30 cellular contexts compared by ENCODE assay signal in genomic region chr9:84154320-84154719, GRCh38.
DNase-seq lines count a peak whose midpoint lies in the region; ATAC-seq and TF ChIP-seq lines count a peak whose summit lies in the region.
"Had no signal": no experiment of that assay in that cellular context is flagged by ENCODE, and none has a peak within 500 bp of the region (broad histone marks: within the 10 kb centered on the region; RNA-seq: fewer than 3 reads in every experiment).

No MANE protein-coding gene starts in this region.

- no peaks in the 10 kb centered on the region for H3K36me3 Mint-ChIP-seq in HFFc6 (ENCODE audit: low read depth)
- H3K36me3 Mint-ChIP-seq in naive thymus-derived CD8-positive, alpha-beta T cell = no peaks in the 10 kb centered on the region
- H3K36me3 Mint-ChIP-seq: immature natural killer cell, mesothelial cell of epicardium, natural killer cell, T-cell had no signal

- H3K4me1 Mint-ChIP-seq in HFFc6 (ENCODE audit: low read depth) = peaks cover 42% of the 10 kb centered on the region
- H3K4me1 Mint-ChIP-seq in naive thymus-derived CD8-positive, alpha-beta T cell = no peaks in the 10 kb centered on the region
- H3K4me1 Mint-ChIP-seq: immature natural killer cell, mesothelial cell of epicardium, natural killer cell, T-cell had no signal

- ATAC-seq in naive thymus-derived CD8-positive, alpha-beta T cell = no peak
- ATAC-seq: activated CD8-positive, alpha-beta T cell treated with anti-CD3 and anti-CD28 coated beads, Interleukin-2, amount 10 ng/mL, durations not matched to agents 7 days and 5 days; heart right ventricle; K562; natural killer cell; T-cell had no signal

- H3K9me3 Mint-ChIP-seq in HFFc6 = no peaks in the 10 kb centered on the region
- H3K9me3 Mint-ChIP-seq in naive thymus-derived CD8-positive, alpha-beta T cell = no peaks in the 10 kb centered on the region
- H3K9me3 Mint-ChIP-seq: immature natural killer cell, natural killer cell, T-cell had no signal

- no peak for TF ChIP-seq EP300 in ovary (IDR thresholded peaks at IDR 0.05)
- TF ChIP-seq EP300 in esophagus muscularis mucosa (IDR thresholded peaks at IDR 0.05) = no peak

- H3K27me3 ChIP-seq in ovary = no peaks in the 10 kb centered on the region
- H3K27me3 ChIP-seq in esophagus muscularis mucosa = no peaks in the 10 kb centered on the region
- H3K27me3 ChIP-seq: brain microvascular endothelial cell, colonic mucosa, heart right ventricle, SJSA1, vagina had no signal

- H3K27ac ChIP-seq in ovary (no peak overlapping the region), esophagus muscularis mucosa (replicated peaks in 1 of 4) (no peak overlapping the region)
- H3K27ac ChIP-seq: brain microvascular endothelial cell, C4-2B, colonic mucosa, heart right ventricle, left ventricle myocardium inferior, SJSA1, vagina had no signal

- 85 to 90% (median 86%) methylated on average over 3 of the region's 3 CpGs for WGBS in ovary, 3 donors
- whole genome bisulfite sequencing in esophagus muscularis mucosa = 97% methylated on average over 3 of the region's 3 CpGs

- H3K36me3 ChIP-seq in ovary (no peaks in the 10 kb centered on the region), esophagus muscularis mucosa (no peaks in the 10 kb centered on the region)
- H3K36me3 ChIP-seq: brain microvascular endothelial cell, colonic mucosa, heart right ventricle, left ventricle myocardium inferior, SJSA1, vagina had no signal

- peak overlapping the region; percentile 14; the same call in 1 of the 2 replicates for H3K4me3 Mint-ChIP-seq in HFFc6
- no peak overlapping the region for H3K4me3 Mint-ChIP-seq in naive thymus-derived CD8-positive, alpha-beta T cell
- H3K4me3 Mint-ChIP-seq: activated CD8-positive, alpha-beta T cell treated with anti-CD3 and anti-CD28 coated beads, Interleukin-2, amount 10 ng/mL, durations not matched to agents 7 days and 5 days; immature natural killer cell; mesothelial cell of epicardium; natural killer cell; T-cell had no signal

- TF ChIP-seq CTCF in HFFc6 (IDR thresholded peaks at IDR 0.05) (no peak), cardiac fibroblast (IDR thresholded peaks at IDR 0.05; ENCODE audit: low read depth, low read length) (no peak), ovary (IDR thresholded peaks at IDR 0.05) (no peak), esophagus muscularis mucosa (IDR thresholded peaks at IDR 0.05) (no peak)

- H3K4me1 ChIP-seq in ovary (ENCODE audit: insufficient read depth) (no peaks in the 10 kb centered on the region), esophagus muscularis mucosa (no peaks in the 10 kb centered on the region)
- H3K4me1 ChIP-seq: colonic mucosa, left ventricle myocardium inferior, SJSA1, vagina had no signal

- POLR2A ChIA-PET in naive thymus-derived CD8-positive, alpha-beta T cell (lab: Charles Lee) = no interaction called here

- H3K27me3 Mint-ChIP-seq in HFFc6 (ENCODE audit: insufficient read depth) = no peaks in the 10 kb centered on the region; the same call in 1 of the 2 replicates
- peaks cover 2 to 8% (median 5%) of the 10 kb centered on the region in 5 donors for H3K27me3 Mint-ChIP-seq in naive thymus-derived CD8-positive, alpha-beta T cell

- peak overlapping the region; percentile 52 for H3K27ac Mint-ChIP-seq in HFFc6
- H3K27ac Mint-ChIP-seq in naive thymus-derived CD8-positive, alpha-beta T cell = no peak overlapping the region
- H3K27ac Mint-ChIP-seq: activated CD8-positive, alpha-beta T cell treated with anti-CD3 and anti-CD28 coated beads, Interleukin-2, amount 10 ng/mL, durations not matched to agents 7 days and 5 days; immature natural killer cell; mesothelial cell of epicardium; natural killer cell; T-cell had no signal

- H3K9me3 ChIP-seq in ovary = no peaks in the 10 kb centered on the region
- H3K9me3 ChIP-seq in esophagus muscularis mucosa = no peaks in the 10 kb centered on the region
- H3K9me3 ChIP-seq: colonic mucosa, heart right ventricle, left ventricle myocardium inferior, SJSA1, vagina had no signal

- no peak for TF ChIP-seq POLR2A in ovary (IDR thresholded peaks at IDR 0.05)
- no peak for TF ChIP-seq POLR2A in esophagus muscularis mucosa (IDR thresholded peaks at IDR 0.05; ENCODE audit: low read depth)

- intact Hi-C loops in ovary (cut with DNase I) = no loop called here
- intact Hi-C loops in esophagus muscularis mucosa (cut with DNase I) = no loop called here

- DNase-seq in AG08395 (ENCODE audit: low spot score) (peak; percentile 68), HFFc6 (peak; percentile 42), cardiac fibroblast (ENCODE audit: low read depth in 2 of 2) (peak; percentile 64 to 67), hepatic stellate cell (ENCODE audit: low spot score) (peak; percentile 22), ovary (no peak), hippocampal formation (lab: John Stamatoyannopoulos, UW) (no peak), esophagus muscularis mucosa (ENCODE audit: extremely low spot score) (no peak)
- DNase-seq in naive thymus-derived CD8-positive, alpha-beta T cell = no peak
- DNase-seq: activated CD4-positive, CD25-positive, alpha-beta regulatory T cell treated with anti-CD3 and anti-CD28 coated beads, Interleukin-2, amount 50 U/mL, for 72 hours; activated CD8-positive, alpha-beta T cell treated with anti-CD3 and anti-CD28 coated beads, Interleukin-2, amount 10 ng/mL, durations not matched to agents 7 days and 5 days; activated gamma-delta T cell; colonic mucosa; effector memory CD4-positive, alpha-beta T cell; heart right ventricle; immature natural killer cell; left ventricle myocardium inferior; natural killer cell; NCI-H1694 treated with DMSO at 0.1 percent for 48 hours; NCI-H526 treated with DMSO at 0.1 percent for 48 hours; right cardiac atrium; stimulated activated CD4-positive, alpha-beta T cell treated with anti-CD3 and anti-CD28 coated beads, Interleukin-12 subunit alpha, Interleukin-12 subunit beta, amount 100 ng/mL, for 4 hours; stimulated activated CD4-positive, alpha-beta T cell treated with anti-CD3 and anti-CD28 coated beads, Interleukin-4, amount 100 ng/mL, for 24 hours; stimulated activated naive CD4-positive, alpha-beta T cell; T-cell had no signal

- no peak overlapping the region for H3K4me3 ChIP-seq in cardiac fibroblast (replicated peaks in 1 of 2; ENCODE audit: low read depth in 2 of 2, low read length in 2 of 2)
- no peak overlapping the region for H3K4me3 ChIP-seq in ovary
- no peak overlapping the region for H3K4me3 ChIP-seq in esophagus muscularis mucosa
- H3K4me3 ChIP-seq: colonic mucosa, heart right ventricle, K562, left ventricle myocardium inferior, SJSA1, vagina had no signal

Comparison
In these comparisons a context has a peak if more than half of its experiments do, and no peak if none do; other contexts are left out.
1. DNase-seq: peak in AG08395 (single experiment), HFFc6 (single experiment), cardiac fibroblast (2 of 2) and hepatic stellate cell (single experiment); none in ovary (0 of 5), hippocampal formation (0 of 2), naive thymus-derived CD8-positive, alpha-beta T cell (0 of 10) and esophagus muscularis mucosa (single experiment).